2 cellular contexts compared by ENCODE assay signal in the genomic region with DNA sequence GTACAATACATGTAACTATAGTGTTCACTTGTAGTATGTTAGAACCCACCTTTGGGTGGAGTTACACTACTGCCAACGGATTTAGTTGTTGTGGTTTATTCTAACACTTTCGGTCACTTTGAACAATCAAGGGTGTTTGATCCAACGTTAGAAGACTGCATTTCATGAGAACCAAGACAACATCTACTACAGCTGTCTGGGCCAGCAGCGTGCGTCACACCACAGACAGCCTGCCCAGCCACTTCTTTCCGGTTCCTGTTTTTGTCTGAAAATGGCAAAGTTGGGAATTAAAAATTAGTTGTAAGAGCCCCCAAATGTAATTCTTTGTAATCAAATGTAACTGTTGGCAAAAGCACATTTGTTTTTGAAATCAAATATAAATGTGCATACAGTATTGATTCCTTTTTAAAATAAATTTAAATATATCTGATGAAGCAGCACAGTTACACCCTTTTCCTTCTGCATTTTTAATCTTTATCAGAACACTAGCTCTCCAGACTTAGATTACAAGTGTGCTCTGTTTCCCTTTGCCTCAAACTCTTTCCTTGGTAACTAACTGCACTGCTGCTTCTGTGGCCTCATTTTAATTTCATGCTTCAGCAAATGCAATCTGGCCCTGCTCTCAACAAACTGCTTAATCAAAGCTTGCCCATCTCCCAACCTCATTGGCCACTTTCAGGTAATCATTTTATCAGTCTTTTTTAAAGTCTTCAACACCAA.
TF ChIP-seq lines count a peak whose summit lies in the region.

No MANE protein-coding gene starts in this region.

TF ChIP-seq in liver, 16 proteins besides CTCF, POLR2A, EP300 and RAD21 (continued from another document):
- TF ChIP-seq ZBTB33 (IDR thresholded peaks at IDR 0.05) (no peak), FOXA1 (IDR thresholded peaks at IDR 0.05) (no peak), GABPA (IDR thresholded peaks at IDR 0.05 in 1 of 2, conservative IDR thresholded peaks at IDR 0.05 in 1 of 2) (peak in 1 of 2 donors; percentile 27)

TF ChIP-seq in HepG2, 621 proteins besides CTCF, POLR2A, EP300 and RAD21 (continued from another document):
- TF ChIP-seq KLF12 (CRISPR knock-in tag; IDR thresholded peaks at IDR 0.05; ENCODE audit: borderline replicate concordance) (no peak), IKZF4 (CRISPR knock-in tag; IDR thresholded peaks at IDR 0.05; ENCODE audit: borderline replicate concordance, low read depth, not compliant biosample characterization) (no peak), PRMT3 (CRISPR knock-in tag; IDR thresholded peaks at IDR 0.05; ENCODE audit: borderline replicate concordance, low read depth) (no peak), ZBTB3 (CRISPR knock-in tag; IDR thresholded peaks at IDR 0.05; ENCODE audit: borderline replicate concordance, low read depth) (no peak), KDM2A (CRISPR knock-in tag; IDR thresholded peaks at IDR 0.05; ENCODE audit: borderline replicate concordance, low read depth) (no peak)
